ENCODE assay signal across 26 cellular contexts in genomic region chr6:99026135-99026534, GRCh38.
A peak's percentile ranks its signal among the peaks of the same experiment; 100 is the strongest.
DNase-seq lines count a peak whose midpoint lies in the region; ATAC-seq, FAIRE-seq and TF ChIP-seq lines count a peak whose summit lies in the region.
"Had no signal": no experiment of that assay in that cellular context is flagged by ENCODE, and none has a peak within 500 bp of the region (broad histone marks: within the 10 kb centered on the region; RNA-seq: fewer than 3 reads in every experiment).

No MANE protein-coding gene starts in this region.

- peak; percentile 33 for DNase-seq in Caki2 (ENCODE audit: low read depth)
- peak; percentile 28 for DNase-seq in Jurkat, Clone E6-1 (ENCODE audit: low read depth, low spot score)
- DNase-seq in astrocyte (ENCODE audit: low read depth), result peak; percentile 26
- peak; percentile 28 for DNase-seq in iris pigment epithelial cell (ENCODE audit: low read depth)
- no peak for DNase-seq in CD1c-positive myeloid dendritic cell (ENCODE audit: extremely low spot score)
- DNase-seq in stimulated activated naive B cell treated with anti-CD40 and anti-IgM and Interleukin-4, amounts not matched to agents 10 μg/mL and 1 μg/mL and 100 μg/mL, for 72 hours, result no peak
- DNase-seq: activated CD4-positive, CD25-positive, alpha-beta regulatory T cell; activated CD8-positive, alpha-beta T cell treated with anti-CD3 and anti-CD28 coated beads for 36 hours; activated T-cell treated with anti-CD3 and anti-CD28 coated beads, Interleukin-2, amount 50 U/mL, for 1 hour; COR-L47; effector CD8-positive, alpha-beta T cell; head of caudate nucleus; naive B cell; NCI-H1436; ovary; Peyer's patch had no signal

- no peak overlapping the region for H3K4me3 Mint-ChIP-seq in astrocyte (ENCODE audit: unreplicated experiment)
- H3K4me3 Mint-ChIP-seq in stimulated activated naive B cell treated with anti-CD40 and anti-IgM and Interleukin-4, amounts not matched to agents 10 μg/mL and 1 μg/mL and 100 μg/mL, for 72 hours, result no peak overlapping the region
- H3K4me3 Mint-ChIP-seq: activated CD8-positive, alpha-beta T cell treated with anti-CD3 and anti-CD28 coated beads for 36 hours; activated naive CD4-positive, alpha-beta T cell treated with anti-CD3 and anti-CD28 coated beads, Interleukin-2, amount 50 U/mL, for 24 hours; naive B cell; stimulated activated memory B cell treated with anti-CD40 and anti-IgM and Interleukin-4, amounts not matched to agents 10 μg/mL and 1 μg/mL and 100 μg/mL, for 72 hours had no signal

- H3K9ac ChIP-seq in astrocyte (ENCODE audit: low read length), result no peak overlapping the region

- H3K4me1 ChIP-seq in astrocyte (ENCODE audit: insufficient read depth, low read length), result no peaks in the 10 kb centered on the region
- H3K4me1 ChIP-seq: ascending aorta, HAP-1, Peyer's patch had no signal

- no peak for TF ChIP-seq CTCF in astrocyte (IDR thresholded peaks at IDR 0.05; ENCODE audit: insufficient read depth, low read depth, low read length)

- H3K4me3 ChIP-seq in Jurkat, Clone E6-1 (ENCODE audit: low read length), result no peak overlapping the region
- H3K4me3 ChIP-seq in astrocyte (ENCODE audit: insufficient read depth, low read depth, low read length), result no peak overlapping the region
- H3K4me3 ChIP-seq: ascending aorta, HAP-1, lung, ovary, Peyer's patch, SK-N-MC, thoracic aorta had no signal

- in situ Hi-C loops in Caki2 (cut with HindIII; ENCODE audit: low pct_unique_long_range_greater_than_20kb, low sequenced_read_pairs), result no loop called here

- H3K27me3 Mint-ChIP-seq in astrocyte (ENCODE audit: low read depth, unreplicated experiment), result no peaks in the 10 kb centered on the region
- H3K27me3 Mint-ChIP-seq in stimulated activated naive B cell treated with anti-CD40 and anti-IgM and Interleukin-4, amounts not matched to agents 10 μg/mL and 1 μg/mL and 100 μg/mL, for 72 hours, result no peaks in the 10 kb centered on the region
- H3K27me3 Mint-ChIP-seq: activated CD8-positive, alpha-beta T cell treated with anti-CD3 and anti-CD28 coated beads for 36 hours; stimulated activated memory B cell treated with anti-CD40 and anti-IgM and Interleukin-4, amounts not matched to agents 10 μg/mL and 1 μg/mL and 100 μg/mL, for 72 hours had no signal

- peaks cover 8% of the 10 kb centered on the region for H3K9me3 ChIP-seq in astrocyte (ENCODE audit: insufficient read depth, low read depth, low read length)
- H3K9me3 ChIP-seq: ascending aorta, ovary, Peyer's patch, thoracic aorta had no signal

- H3K27ac ChIP-seq in astrocyte (ENCODE audit: low read depth, low read length), result no peak overlapping the region
- H3K27ac ChIP-seq: ascending aorta, ovary, Peyer's patch, SK-N-MC, thoracic aorta had no signal

- no peaks in the 10 kb centered on the region for H3K36me3 ChIP-seq in astrocyte (ENCODE audit: insufficient read depth, low read length)
- H3K36me3 ChIP-seq: ascending aorta, HAP-1, ovary, Peyer's patch, thoracic aorta had no signal

- no peak overlapping the region for H2AFZ ChIP-seq in astrocyte (ENCODE audit: low read depth, low read length)

- no peaks in the 10 kb centered on the region for H3K4me1 Mint-ChIP-seq in astrocyte (ENCODE audit: low read depth, unreplicated experiment)
- H3K4me1 Mint-ChIP-seq in stimulated activated naive B cell treated with anti-CD40 and anti-IgM and Interleukin-4, amounts not matched to agents 10 μg/mL and 1 μg/mL and 100 μg/mL, for 72 hours, result no peaks in the 10 kb centered on the region
- H3K4me1 Mint-ChIP-seq: activated naive CD4-positive, alpha-beta T cell treated with anti-CD3 and anti-CD28 coated beads, Interleukin-2, amount 50 U/mL, for 24 hours; naive B cell; stimulated activated memory B cell treated with anti-CD40 and anti-IgM and Interleukin-4, amounts not matched to agents 10 μg/mL and 1 μg/mL and 100 μg/mL, for 72 hours had no signal

- no peaks in the 10 kb centered on the region for H4K20me1 ChIP-seq in astrocyte (ENCODE audit: insufficient read depth, low read length)

- H3K27ac Mint-ChIP-seq in astrocyte (ENCODE audit: unreplicated experiment), result no peak overlapping the region
- no peak overlapping the region for H3K27ac Mint-ChIP-seq in stimulated activated naive B cell treated with anti-CD40 and anti-IgM and Interleukin-4, amounts not matched to agents 10 μg/mL and 1 μg/mL and 100 μg/mL, for 72 hours
- H3K27ac Mint-ChIP-seq: activated CD8-positive, alpha-beta T cell treated with anti-CD3 and anti-CD28 coated beads for 36 hours; activated naive CD4-positive, alpha-beta T cell treated with anti-CD3 and anti-CD28 coated beads, Interleukin-2, amount 50 U/mL, for 24 hours; stimulated activated memory B cell treated with anti-CD40 and anti-IgM and Interleukin-4, amounts not matched to agents 10 μg/mL and 1 μg/mL and 100 μg/mL, for 72 hours had no signal

- peaks cover 13% of the 10 kb centered on the region for H3K9me3 Mint-ChIP-seq in astrocyte (ENCODE audit: unreplicated experiment)
- peaks cover 23 to 24% of the 10 kb centered on the region in 2 donors for H3K9me3 Mint-ChIP-seq in stimulated activated naive B cell treated with anti-CD40 and anti-IgM and Interleukin-4, amounts not matched to agents 10 μg/mL and 1 μg/mL and 100 μg/mL, for 72 hours

- ATAC-seq in HG03354 (IDR thresholded peaks at IDR 0.05; ENCODE audit: poor library complexity, severe bottlenecking, unreplicated experiment), result no peak
- ATAC-seq in stimulated activated naive B cell treated with anti-CD40 and anti-IgM and Interleukin-4, amounts not matched to agents 10 μg/mL and 1 μg/mL and 100 μg/mL, for 72 hours (replicated peaks), result no peak
- ATAC-seq: activated CD8-positive, alpha-beta T cell treated with anti-CD3 and anti-CD28 coated beads for 36 hours; sciatic nerve; stimulated activated memory B cell treated with anti-CD40 and anti-IgM and Interleukin-4, amounts not matched to agents 10 μg/mL and 1 μg/mL and 100 μg/mL, for 72 hours had no signal

- H3K79me2 ChIP-seq in astrocyte (ENCODE audit: insufficient read depth, low read length), result no peaks in the 10 kb centered on the region

- no peak for FAIRE-seq in astrocyte (lab: Jason Lieb, UNC)
- FAIRE-seq: G401.6 had no signal

- H3K4me2 ChIP-seq in astrocyte (ENCODE audit: low read length), result no peak overlapping the region

- H3K27me3 ChIP-seq in astrocyte (ENCODE audit: insufficient read depth, low read length), result no peaks in the 10 kb centered on the region
- H3K27me3 ChIP-seq: ascending aorta, ovary, Peyer's patch had no signal

- no peaks in the 10 kb centered on the region for H3K36me3 Mint-ChIP-seq in astrocyte (ENCODE audit: low read depth, unreplicated experiment)
- peaks cover 0 to 6% of the 10 kb centered on the region in 2 donors for H3K36me3 Mint-ChIP-seq in stimulated activated naive B cell treated with anti-CD40 and anti-IgM and Interleukin-4, amounts not matched to agents 10 μg/mL and 1 μg/mL and 100 μg/mL, for 72 hours
- H3K36me3 Mint-ChIP-seq: activated naive CD4-positive, alpha-beta T cell treated with anti-CD3 and anti-CD28 coated beads, Interleukin-2, amount 50 U/mL, for 24 hours had no signal

Comparison
In these comparisons a context has a peak if more than half of its experiments do, and no peak if none do; other contexts are left out.
1. DNase-seq: peak in Caki2 (single experiment), Jurkat, Clone E6-1 (single experiment), astrocyte (single experiment) and iris pigment epithelial cell (single experiment); none in CD1c-positive myeloid dendritic cell (single experiment) and stimulated activated naive B cell treated with anti-CD40 and anti-IgM and Interleukin-4, amounts not matched to agents 10 μg/mL and 1 μg/mL and 100 μg/mL, for 72 hours (single experiment).